In the genomic region with DNA sequence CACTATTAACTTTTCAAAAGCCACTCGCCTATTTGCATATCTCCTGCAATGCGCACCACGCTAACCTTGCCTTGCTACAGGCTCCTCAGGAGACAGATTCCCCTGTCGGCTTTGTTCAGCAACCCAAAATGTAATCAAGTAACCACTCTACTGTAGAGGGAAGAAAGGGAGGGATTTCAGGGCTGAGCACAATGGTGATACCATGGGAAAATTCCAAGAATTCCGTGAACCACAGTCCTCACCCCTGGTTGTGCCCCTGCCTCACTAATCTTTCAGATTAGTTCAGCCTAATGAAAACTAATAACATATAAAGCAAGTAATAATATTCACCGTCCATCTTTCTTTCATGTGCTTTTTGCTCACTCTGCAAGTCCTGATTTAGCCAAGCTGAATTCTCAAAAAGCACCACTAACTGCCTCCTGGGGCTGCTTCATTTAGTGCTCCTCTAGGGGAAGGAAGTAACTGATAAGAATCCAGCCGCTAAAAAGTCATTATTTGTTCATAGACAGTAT, we compare ENCODE assay signal across 13 cellular contexts. TPM values are rescaled to one million over a fixed set of nuclear protein-coding genes. Genes with fewer than 3 reads are reported as not detected.
DNase-seq lines count a peak whose midpoint lies in the region; ATAC-seq, FAIRE-seq and TF ChIP-seq lines count a peak whose summit lies in the region.
"Had no signal": no experiment of that assay in that cellular context is flagged by ENCODE, and none has a peak within 500 bp of the region (broad histone marks: within the 10 kb centered on the region; RNA-seq: fewer than 3 reads in every experiment).

No MANE protein-coding gene starts in this region.

- peak overlapping the region; percentile 45 for H2AFZ ChIP-seq in keratinocyte (ENCODE audit: control insufficient read depth, low read length)

- DNase-seq in activated naive CD8-positive, alpha-beta T cell treated with anti-CD3 and anti-CD28 coated beads for 36 hours = no peak
- DNase-seq in keratinocyte (ENCODE audit: low read depth, low spot score) = no peak
- no peak for DNase-seq in activated CD8-positive, alpha-beta T cell treated with anti-CD3 and anti-CD28 coated beads, Interleukin-2, amount 10 ng/mL, durations not matched to agents 7 days and 5 days
- no peak for DNase-seq in COLO829 (ENCODE audit: low spot score)
- DNase-seq: activated CD8-positive, alpha-beta T cell treated with anti-CD3 and anti-CD28 coated beads for 36 hours; gastrocnemius medialis; NCI-H1694 treated with DMSO at 0.1 percent for 48 hours had no signal

- H3K9me1 ChIP-seq in keratinocyte (ENCODE audit: control insufficient read depth, extremely low read depth, insufficient read depth, low read length) = no peaks in the 10 kb centered on the region

- H3K4me3 ChIP-seq in BLaER1 treated with 17β-estradiol and CSF1 and Interleukin-3, amounts not matched to agents 10 nM and 100 nM = no peak overlapping the region
- peak overlapping the region; percentile 12; the same call in 1 of the 2 replicates for H3K4me3 ChIP-seq in HUES64 (ENCODE audit: low read length)
- no peak overlapping the region for H3K4me3 ChIP-seq in keratinocyte (ENCODE audit: control insufficient read depth in 2 of 3, extremely low read depth in 1 of 3, insufficient read depth in 2 of 3, low read depth in 1 of 3, low read length in 3 of 3)
- H3K4me3 ChIP-seq: ascending aorta, gastrocnemius medialis had no signal

- peaks cover 4 to 23% (median 17%) of the 10 kb centered on the region in 11 experiments; a peak in 18 of 22 replicates for H4K20me1 ChIP-seq in BLaER1 treated with 17β-estradiol and CSF1 and Interleukin-3, amounts not matched to agents 10 nM and 100 nM
- H4K20me1 ChIP-seq in keratinocyte (ENCODE audit: control insufficient read depth, extremely low read depth, insufficient read depth, low read length) = no peaks in the 10 kb centered on the region

- H3K27me3 ChIP-seq in BLaER1 treated with 17β-estradiol and CSF1 and Interleukin-3, amounts not matched to agents 10 nM and 100 nM = no peaks in the 10 kb centered on the region
- H3K27me3 ChIP-seq in HUES64 (ENCODE audit: insufficient read depth, low read length) (no peaks in the 10 kb centered on the region), keratinocyte (ENCODE audit: control insufficient read depth, extremely low read depth, insufficient read depth, low read length) (no peaks in the 10 kb centered on the region)
- H3K27me3 ChIP-seq: ascending aorta, gastrocnemius medialis had no signal

- peak overlapping the region; percentile 53 for H3K4me3 Mint-ChIP-seq in activated naive CD8-positive, alpha-beta T cell treated with anti-CD3 and anti-CD28 coated beads for 36 hours
- no peak overlapping the region for H3K4me3 Mint-ChIP-seq in activated CD8-positive, alpha-beta T cell treated with anti-CD3 and anti-CD28 coated beads, Interleukin-2, amount 10 ng/mL, durations not matched to agents 7 days and 5 days
- H3K4me3 Mint-ChIP-seq: activated CD8-positive, alpha-beta T cell treated with anti-CD3 and anti-CD28 coated beads for 36 hours; CD4-positive, CD25-positive, alpha-beta regulatory T cell had no signal

- no peak for ATAC-seq in GM18858 (IDR thresholded peaks at IDR 0.05; ENCODE audit: unreplicated experiment)
- ATAC-seq in GM18511 (IDR thresholded peaks at IDR 0.05; ENCODE audit: unreplicated experiment) = no peak
- no peak for ATAC-seq in activated CD8-positive, alpha-beta T cell treated with anti-CD3 and anti-CD28 coated beads, Interleukin-2, amount 10 ng/mL, durations not matched to agents 7 days and 5 days
- ATAC-seq: activated CD8-positive, alpha-beta T cell treated with anti-CD3 and anti-CD28 coated beads for 36 hours; gastrocnemius medialis had no signal

- dilution Hi-C loops in keratinocyte (cut with MboI; ENCODE audit: extremely low pct_ligation_motif_present, low sequenced_read_pairs) = no loop called here

- peaks cover 40 to 62% (median 53%) of the 10 kb centered on the region in 10 experiments for H3K4me1 ChIP-seq in BLaER1 treated with 17β-estradiol and CSF1 and Interleukin-3, amounts not matched to agents 10 nM and 100 nM
- peaks cover 66% of the 10 kb centered on the region for H3K4me1 ChIP-seq in HUES64 (ENCODE audit: insufficient read depth, low read length)
- peaks cover 27% of the 10 kb centered on the region for H3K4me1 ChIP-seq in keratinocyte (ENCODE audit: control insufficient read depth, extremely low read depth, insufficient read depth, low read length)

- no peaks in the 10 kb centered on the region for H3K9me3 ChIP-seq in BLaER1 treated with 17β-estradiol and CSF1 and Interleukin-3, amounts not matched to agents 10 nM and 100 nM (replicated peaks in 1 of 11)
- H3K9me3 ChIP-seq in HUES64 (ENCODE audit: insufficient read depth, low read depth, low read length) (no peaks in the 10 kb centered on the region), keratinocyte (ENCODE audit: control insufficient read depth, low read depth, low read length) (no peaks in the 10 kb centered on the region)
- H3K9me3 ChIP-seq: ascending aorta, gastrocnemius medialis had no signal

- no peak overlapping the region; a peak in 4 of 22 replicates for H3K27ac ChIP-seq in BLaER1 treated with 17β-estradiol and CSF1 and Interleukin-3, amounts not matched to agents 10 nM and 100 nM
- H3K27ac ChIP-seq in HUES64 (ENCODE audit: low read depth, low read length) = peak overlapping the region; percentile 89
- H3K27ac ChIP-seq in keratinocyte (ENCODE audit: control insufficient read depth, insufficient read depth, low read length) = no peak overlapping the region
- H3K27ac ChIP-seq: gastrocnemius medialis had no signal

- peaks cover 7% of the 10 kb centered on the region for H3K79me2 ChIP-seq in keratinocyte (ENCODE audit: control insufficient read depth, insufficient read depth, low read length)

- CTCF ChIA-PET in activated CD8-positive, alpha-beta T cell treated with anti-CD3 and anti-CD28 coated beads, Interleukin-2, amount 10 ng/mL, durations not matched to agents 7 days and 5 days (lab: Charles Lee) = no interaction called here

- peaks cover 0 to 14% (median 4%) of the 10 kb centered on the region in 11 experiments; a peak in 8 of 22 replicates for H3K36me3 ChIP-seq in BLaER1 treated with 17β-estradiol and CSF1 and Interleukin-3, amounts not matched to agents 10 nM and 100 nM
- peaks cover 23% of the 10 kb centered on the region for H3K36me3 ChIP-seq in HUES64 (ENCODE audit: insufficient read depth, low read length)
- H3K36me3 ChIP-seq in keratinocyte (ENCODE audit: control insufficient read depth in 2 of 2, extremely low read depth in 1 of 2, insufficient read depth in 2 of 2, low read length in 2 of 2) = no peaks in the 10 kb centered on the region

- no peaks in the 10 kb centered on the region for H3K27me3 Mint-ChIP-seq in activated naive CD8-positive, alpha-beta T cell treated with anti-CD3 and anti-CD28 coated beads for 36 hours
- no peaks in the 10 kb centered on the region for H3K27me3 Mint-ChIP-seq in activated CD8-positive, alpha-beta T cell treated with anti-CD3 and anti-CD28 coated beads, Interleukin-2, amount 10 ng/mL, durations not matched to agents 7 days and 5 days (ENCODE audit: low read depth)
- H3K27me3 Mint-ChIP-seq: activated CD8-positive, alpha-beta T cell treated with anti-CD3 and anti-CD28 coated beads for 36 hours had no signal

- no peak for FAIRE-seq in keratinocyte (lab: Jason Lieb, UNC)

- POLR2A ChIA-PET in activated CD8-positive, alpha-beta T cell treated with anti-CD3 and anti-CD28 coated beads, Interleukin-2, amount 10 ng/mL, durations not matched to agents 7 days and 5 days (lab: Charles Lee) = no interaction called here

- H3K4me1 Mint-ChIP-seq in activated naive CD8-positive, alpha-beta T cell treated with anti-CD3 and anti-CD28 coated beads for 36 hours = peaks cover 52% of the 10 kb centered on the region
- peaks cover 57% of the 10 kb centered on the region for H3K4me1 Mint-ChIP-seq in activated CD8-positive, alpha-beta T cell treated with anti-CD3 and anti-CD28 coated beads, Interleukin-2, amount 10 ng/mL, durations not matched to agents 7 days and 5 days (ENCODE audit: low read depth)

- H3K4me2 ChIP-seq in BLaER1 treated with 17β-estradiol and CSF1 and Interleukin-3, amounts not matched to agents 10 nM and 100 nM = peak overlapping the region; percentile 37 to 95 (median 74)
- no peak overlapping the region for H3K4me2 ChIP-seq in keratinocyte (ENCODE audit: control insufficient read depth, extremely low read depth, insufficient read depth, low read depth, low read length)

- no peaks in the 10 kb centered on the region for H3K9me3 Mint-ChIP-seq in activated naive CD8-positive, alpha-beta T cell treated with anti-CD3 and anti-CD28 coated beads for 36 hours
- no peaks in the 10 kb centered on the region for H3K9me3 Mint-ChIP-seq in activated CD8-positive, alpha-beta T cell treated with anti-CD3 and anti-CD28 coated beads, Interleukin-2, amount 10 ng/mL, durations not matched to agents 7 days and 5 days (ENCODE audit: insufficient read depth)
- H3K9me3 Mint-ChIP-seq: activated CD8-positive, alpha-beta T cell treated with anti-CD3 and anti-CD28 coated beads for 36 hours; CD4-positive, CD25-positive, alpha-beta regulatory T cell had no signal

- TF ChIP-seq CTCF in keratinocyte (optimal IDR thresholded peaks at IDR 0.05 in 1 of 3, IDR thresholded peaks at IDR 0.05 in 1 of 3, conservative IDR thresholded peaks at IDR 0.05 in 1 of 3; ENCODE audit: extremely low read depth in 1 of 3, insufficient read depth in 2 of 3, low read length in 3 of 3) = no peak

- H3K9ac ChIP-seq in BLaER1 treated with 17β-estradiol and CSF1 and Interleukin-3, amounts not matched to agents 10 nM and 100 nM = peak overlapping the region in 4 of 11 experiments; percentile 7 to 38 (median 34); a peak in 4 of 22 replicates
- H3K9ac ChIP-seq in HUES64 (ENCODE audit: low read depth, low read length) (peak overlapping the region; percentile 49), keratinocyte (ENCODE audit: control insufficient read depth, extremely low read depth, insufficient read depth, low read length) (no peak overlapping the region)

- WGBS in HUES64 = 4% methylated on average over 6 of the region's 7 CpGs

- peaks cover 5% of the 10 kb centered on the region for H3K36me3 Mint-ChIP-seq in activated naive CD8-positive, alpha-beta T cell treated with anti-CD3 and anti-CD28 coated beads for 36 hours
- H3K36me3 Mint-ChIP-seq in activated CD8-positive, alpha-beta T cell treated with anti-CD3 and anti-CD28 coated beads, Interleukin-2, amount 10 ng/mL, durations not matched to agents 7 days and 5 days (ENCODE audit: low read depth) = peaks cover 21% of the 10 kb centered on the region

- H3K27ac Mint-ChIP-seq in activated naive CD8-positive, alpha-beta T cell treated with anti-CD3 and anti-CD28 coated beads for 36 hours = no peak overlapping the region
- no peak overlapping the region for H3K27ac Mint-ChIP-seq in activated CD8-positive, alpha-beta T cell treated with anti-CD3 and anti-CD28 coated beads, Interleukin-2, amount 10 ng/mL, durations not matched to agents 7 days and 5 days
- H3K27ac Mint-ChIP-seq: activated CD8-positive, alpha-beta T cell treated with anti-CD3 and anti-CD28 coated beads for 36 hours had no signal

RNA-seq across cellular contexts. Expression of a gene that starts 6.6 kb away (rescaled TPM):
- polyA plus RNA-seq in HUES64 (2013, experiment 1 of 2) = 79.0 TPM
- 104 TPM for polyA plus RNA-seq in HUES64 (2013, experiment 2 of 2)
- total RNA-seq in activated naive CD8-positive, alpha-beta T cell treated with anti-CD3 and anti-CD28 coated beads for 36 hours = 10 to 100 TPM; 28.4 to 28.5 TPM
- polyA plus RNA-seq in keratinocyte = 10.5 to 44.3 TPM (median 25.0 TPM) in 3 replicates
- polyA plus RNA-seq in keratinocyte (2011; ENCODE audit: low read depth) = 86.6 TPM
- 24.9 and 28.1 TPM in 2 replicates for polyA plus RNA-seq in keratinocyte (2011; cell fraction: cytosol; rRNA removed)
- 79.4 and 92.9 TPM in 2 replicates for polyA plus RNA-seq in keratinocyte (2011; cell fraction: nucleus; rRNA removed)
- 18.8 and 79.3 TPM in 2 replicates for polyA plus RNA-seq in keratinocyte (2012; ENCODE audit: low replicate concordance)
- polyA minus RNA-seq in keratinocyte = 4.8 to 10.5 TPM (median 5.4 TPM) in 3 replicates
- 34.5 TPM for polyA minus RNA-seq in keratinocyte (2011; cell fraction: cytosol; rRNA and poly(A)+ RNA removed)
- polyA minus RNA-seq in keratinocyte (2011; cell fraction: nucleus; rRNA and poly(A)+ RNA removed) = 40.6 and 43.9 TPM in 2 replicates
- total RNA-seq in activated CD8-positive, alpha-beta T cell treated with anti-CD3 and anti-CD28 coated beads, Interleukin-2, amount 10 ng/mL, durations not matched to agents 7 days and 5 days = 10 to 100 TPM; 36.2 to 38.7 TPM
